Comparison of ENCODE assay signal across 8 cellular contexts in genomic region chr1:228416217-228416971, GRCh38. TPM values are rescaled to one million over a fixed set of nuclear protein-coding genes. Genes with fewer than 3 reads are reported as not detected.
DNase-seq lines count a peak whose midpoint lies in the region; ATAC-seq and TF ChIP-seq lines count a peak whose summit lies in the region.

Gene TRIM17 (minus strand): TSS chr1:228416861. CDS start chr1:228415072, 1,789 bp downstream.

- H3K18ac ChIP-seq in IMR-90 (ENCODE audit: low read depth, low read length) (no peak within 1 kb of the TSS), trophoblast cell (ENCODE audit: low read length) (peak within 1 kb of the TSS; percentile 81)

- H3K9ac ChIP-seq in IMR-90 (ENCODE audit: low read depth, low read length) (peak within 1 kb of the TSS; percentile 42), trophoblast cell (ENCODE audit: low read length) (peak within 1 kb of the TSS; percentile 76)

- no peak within 1 kb of the TSS for H2BK120ac ChIP-seq in IMR-90 (ENCODE audit: low read depth, low read length)
- H2BK120ac ChIP-seq in trophoblast cell (ENCODE audit: insufficient read depth, low read length, poor library complexity), result peak within 1 kb of the TSS; percentile 75

- H3K27me3 ChIP-seq in BE2C, result no peaks in the 10 kb centered on the region
- no peaks in the 10 kb centered on the region; the same call in 1 of the 2 replicates for H3K27me3 ChIP-seq in IMR-90 (ENCODE audit: control insufficient read depth, insufficient read depth, low read length)
- H3K27me3 ChIP-seq in gastroesophageal sphincter, result peaks cover 72% of the 10 kb centered on the region
- H3K27me3 ChIP-seq in trophoblast cell (ENCODE audit: insufficient read depth, low read length), result no peaks in the 10 kb centered on the region

- H4K20me1 ChIP-seq in IMR-90 (ENCODE audit: insufficient read depth, low read length), result peaks cover 13% of the 10 kb centered on the region; the same call in 1 of the 2 replicates

- peak; percentile 72 for ATAC-seq in IMR-90 (ENCODE audit: low read depth)
- ATAC-seq in gastroesophageal sphincter, result peak; percentile 51
- no peak for ATAC-seq in HG03095 (IDR thresholded peaks at IDR 0.05; ENCODE audit: unreplicated experiment)
- ATAC-seq in HG03432 (IDR thresholded peaks at IDR 0.05; ENCODE audit: unreplicated experiment), result no peak

- H2AK5ac ChIP-seq in IMR-90 (ENCODE audit: low read depth, low read length) (peak within 1 kb of the TSS; percentile 4; the same call in 1 of the 2 replicates), trophoblast cell (ENCODE audit: low read length) (peak within 1 kb of the TSS; percentile 73)

- H3K36me3 Mint-ChIP-seq in activated T-helper 2 cell treated with anti-CD3 and anti-CD28 coated beads, Interferon-gamma antibody, Interleukin-2, Interleukin-4, amounts not matched to agents 10 μg/mL and 5 μg/mL and 100 μg/mL, durations not matched to agents 14 hours and 24 hours and 36 hours (ENCODE audit: low read depth), result peaks cover 6% of the 10 kb centered on the region

- H3K36me3 ChIP-seq in BE2C (no peaks in the 10 kb centered on the region), IMR-90 (ENCODE audit: control insufficient read depth, insufficient read depth, low read length) (peaks cover 11% of the 10 kb centered on the region), gastroesophageal sphincter (peaks cover 0 to 4% of the 10 kb centered on the region in 2 donors), trophoblast cell (ENCODE audit: control insufficient read depth in 1 of 2, insufficient read depth in 2 of 2, low read length in 2 of 2) (peaks cover 15 to 19% of the 10 kb centered on the region in 2 experiments)

- WGBS in IMR-90 (ENCODE audit: extremely low coverage in 2 of 2, insufficient read length in 1 of 2), 2 experiments, result 10% methylated on average over 14 of the region's 59 CpGs; no CpG with 5 or more reads in 1 of the 2 experiments
- WGBS in gastroesophageal sphincter (ENCODE audit: low coverage in 1 of 2), 2 donors, result 0% methylated on average over 4 of the region's 59 CpGs; no CpG with 5 or more reads in 1 of the 2 donors
- WGBS in trophoblast cell (ENCODE audit: extremely low coverage, insufficient coverage, insufficient read length), result no CpG with 5 or more reads among the region's 59 CpGs

- no peak within 1 kb of the TSS for H4K5ac ChIP-seq in IMR-90 (ENCODE audit: low read depth, low read length)

- TF ChIP-seq RAD21 in IMR-90 (IDR thresholded peaks at IDR 0.05; ENCODE audit: low read length), result no peak

- no peaks in the 10 kb centered on the region for H3K4me1 ChIP-seq in BE2C
- H3K4me1 ChIP-seq in IMR-90 (ENCODE audit: control insufficient read depth, insufficient read depth, low read length), result peaks cover 4% of the 10 kb centered on the region; the same call in 1 of the 2 replicates
- H3K4me1 ChIP-seq in gastroesophageal sphincter, result peaks cover 3 to 24% (median 7%) of the 10 kb centered on the region in 3 donors
- H3K4me1 ChIP-seq in trophoblast cell (ENCODE audit: control insufficient read depth in 1 of 2, insufficient read depth in 2 of 2, low read length in 2 of 2), result peaks cover 31 to 33% of the 10 kb centered on the region in 2 experiments

- peaks cover 7% of the 10 kb centered on the region; the same call in 1 of the 2 replicates for H3K9me1 ChIP-seq in IMR-90 (ENCODE audit: insufficient read depth, low read length)

- H3K56ac ChIP-seq in IMR-90 (ENCODE audit: extremely low read depth, insufficient read depth, low read length), result no peak within 1 kb of the TSS

- TF ChIP-seq EP300 in gastroesophageal sphincter (IDR thresholded peaks at IDR 0.05), result no peak

- H3K9me3 ChIP-seq in BE2C (no peaks in the 10 kb centered on the region), IMR-90 (ENCODE audit: control insufficient read depth, insufficient read depth, low read length) (no peaks in the 10 kb centered on the region), gastroesophageal sphincter (peaks cover 0 to 4% (median 0%) of the 10 kb centered on the region in 3 donors), trophoblast cell (ENCODE audit: insufficient read depth, low read depth, low read length) (peaks cover 4% of the 10 kb centered on the region)

- dilution Hi-C loops in IMR-90 (cut with HindIII; ENCODE audit: low sequenced_read_pairs, unreplicated experiment), result no loop called here

- H3K4me3 Mint-ChIP-seq in activated T-helper 2 cell treated with anti-CD3 and anti-CD28 coated beads, Interferon-gamma antibody, Interleukin-2, Interleukin-4, amounts not matched to agents 10 μg/mL and 5 μg/mL and 100 μg/mL, durations not matched to agents 14 hours and 24 hours and 36 hours (ENCODE audit: low read depth), result peak within 1 kb of the TSS; percentile 77

- H4K12ac ChIP-seq in trophoblast cell (ENCODE audit: low read depth, low read length), result peak within 1 kb of the TSS; percentile 67

- H3K27me3 Mint-ChIP-seq in activated T-helper 2 cell treated with anti-CD3 and anti-CD28 coated beads, Interferon-gamma antibody, Interleukin-2, Interleukin-4, amounts not matched to agents 10 μg/mL and 5 μg/mL and 100 μg/mL, durations not matched to agents 14 hours and 24 hours and 36 hours (ENCODE audit: low read depth), result peaks cover 21% of the 10 kb centered on the region

- H3K79me1 ChIP-seq in IMR-90 (ENCODE audit: low read depth in 1 of 2, low read length in 2 of 2), result peaks cover 6 to 8% of the 10 kb centered on the region in 2 experiments
- peaks cover 18% of the 10 kb centered on the region for H3K79me1 ChIP-seq in trophoblast cell (ENCODE audit: low read length)

- H3K4me2 ChIP-seq in IMR-90 (ENCODE audit: low read depth, low read length) (peak within 1 kb of the TSS; percentile 68), trophoblast cell (ENCODE audit: low read length) (peak within 1 kb of the TSS; percentile 80)

- peak within 1 kb of the TSS; percentile 65 for H2AFZ ChIP-seq in IMR-90 (replicated peaks; ENCODE audit: low read length, poor library complexity)
- peak within 1 kb of the TSS; percentile 50 for H2AFZ ChIP-seq in trophoblast cell (ENCODE audit: insufficient read depth, low read length, poor library complexity)

- peaks cover 17% of the 10 kb centered on the region for H3K4me1 Mint-ChIP-seq in activated T-helper 2 cell treated with anti-CD3 and anti-CD28 coated beads, Interferon-gamma antibody, Interleukin-2, Interleukin-4, amounts not matched to agents 10 μg/mL and 5 μg/mL and 100 μg/mL, durations not matched to agents 14 hours and 24 hours and 36 hours (ENCODE audit: low read depth)

- in situ Hi-C loops in IMR-90 (cut with MboI; ENCODE audit: low sequenced_read_pairs), result no loop called here

- POLR2A ChIA-PET in IMR-90 (lab: Charles Lee; ENCODE audit: unreplicated experiment), result no interaction called here

- H2BK20ac ChIP-seq in IMR-90 (ENCODE audit: low read depth, low read length), result no peak within 1 kb of the TSS

- H4K91ac ChIP-seq in IMR-90 (ENCODE audit: insufficient read depth, low read depth, low read length), result no peak within 1 kb of the TSS
- peak within 1 kb of the TSS; percentile 82 for H4K91ac ChIP-seq in trophoblast cell (ENCODE audit: low read depth, low read length)

- CTCF ChIA-PET in IMR-90 (lab: Yijun Ruan, JAX), result no interaction called here

- H3K4ac ChIP-seq in IMR-90 (ENCODE audit: low read depth, low read length) (peak within 1 kb of the TSS; percentile 12; the same call in 1 of the 2 replicates), trophoblast cell (ENCODE audit: low read depth, low read length) (peak within 1 kb of the TSS; percentile 72)

- no peaks in the 10 kb centered on the region for H3K9me3 Mint-ChIP-seq in activated T-helper 2 cell treated with anti-CD3 and anti-CD28 coated beads, Interferon-gamma antibody, Interleukin-2, Interleukin-4, amounts not matched to agents 10 μg/mL and 5 μg/mL and 100 μg/mL, durations not matched to agents 14 hours and 24 hours and 36 hours

- peaks cover 7% of the 10 kb centered on the region for H3K79me2 ChIP-seq in trophoblast cell (ENCODE audit: control insufficient read depth, insufficient read depth, low read length, poor library complexity)

- intact Hi-C loops in IMR-90 (cut with micrococcal nuclease), result no loop called here
- intact Hi-C loops in activated T-helper 2 cell treated with anti-CD3 and anti-CD28 coated beads, Interferon-gamma antibody, Interleukin-2, Interleukin-4, amounts not matched to agents 10 μg/mL and 5 μg/mL and 100 μg/mL, durations not matched to agents 14 hours and 24 hours and 36 hours (cut with micrococcal nuclease), result loop anchor here (1.0 to 2.0 kb wide), 2 partner anchors 9 to 70 kb away; partner anchors contain the start of gene RNF187

- H3K14ac ChIP-seq in IMR-90 (replicated peaks; ENCODE audit: low read depth, low read length) (no peak within 1 kb of the TSS), trophoblast cell (ENCODE audit: low read length) (peak within 1 kb of the TSS; percentile 73)

- DNase-seq in BE2C, result peak; percentile 75
- no peak for DNase-seq in IMR-90
- DNase-seq in activated T-helper 2 cell treated with anti-CD3 and anti-CD28 coated beads, Interferon-gamma antibody, Interleukin-2, Interleukin-4, amounts not matched to agents 10 μg/mL and 5 μg/mL and 100 μg/mL, durations not matched to agents 14 hours and 24 hours and 36 hours (ENCODE audit: low spot score), result no peak
- peak in 1 of 2 donors; percentile 48 for DNase-seq in trophoblast cell
- DNase-seq in GM19240 (ENCODE audit: insufficient read length, low spot score), result no peak

- TF ChIP-seq CTCF in BE2C (IDR thresholded peaks at IDR 0.05; ENCODE audit: low read depth, low read length) (peak; percentile 39), IMR-90 (conservative IDR thresholded peaks at IDR 0.05; ENCODE audit: low read depth, low read length) (peak; percentile 17; the same call in 1 of the 2 replicates), gastroesophageal sphincter (IDR thresholded peaks at IDR 0.05) (peak in 1 of 4 experiments; percentile 34)

- peak within 1 kb of the TSS; percentile 56 for H3K27ac Mint-ChIP-seq in activated T-helper 2 cell treated with anti-CD3 and anti-CD28 coated beads, Interferon-gamma antibody, Interleukin-2, Interleukin-4, amounts not matched to agents 10 μg/mL and 5 μg/mL and 100 μg/mL, durations not matched to agents 14 hours and 24 hours and 36 hours

- peak within 1 kb of the TSS; percentile 91 for H2AK9ac ChIP-seq in IMR-90 (replicated peaks; ENCODE audit: low read depth, low read length, poor library complexity)

- H2BK5ac ChIP-seq in IMR-90 (ENCODE audit: low read depth, low read length, poor library complexity, severe bottlenecking), result no peak within 1 kb of the TSS
- peak within 1 kb of the TSS; percentile 24 for H2BK5ac ChIP-seq in trophoblast cell (ENCODE audit: low read depth, low read length, poor library complexity)

- no peak within 1 kb of the TSS for H2BK15ac ChIP-seq in IMR-90 (ENCODE audit: low read depth, low read length)

- H3K23ac ChIP-seq in IMR-90 (ENCODE audit: low read depth, low read length) (peak within 1 kb of the TSS; percentile 67), trophoblast cell (ENCODE audit: low read length) (peak within 1 kb of the TSS; percentile 19)

- H4K8ac ChIP-seq in IMR-90 (ENCODE audit: low read depth in 2 of 2, low read length in 2 of 2), result peak within 1 kb of the TSS in 1 of 2 experiments; percentile 12; a peak in 1 of 4 replicates
- H4K8ac ChIP-seq in trophoblast cell (ENCODE audit: low read depth, low read length), result peak within 1 kb of the TSS; percentile 80

- H3K4me3 ChIP-seq in BE2C (ENCODE audit: low read depth, low read length) (peak within 1 kb of the TSS; percentile 48), IMR-90 (ENCODE audit: insufficient read depth, low read depth, low read length) (peak within 1 kb of the TSS; percentile 42), gastroesophageal sphincter (peak within 1 kb of the TSS in 1 of 2 donors; percentile 50), trophoblast cell (ENCODE audit: low read depth, low read length) (peak within 1 kb of the TSS; percentile 66)

- H3K27ac ChIP-seq in IMR-90 (ENCODE audit: insufficient read depth, low read length) (no peak within 1 kb of the TSS; the same call in 1 of the 2 replicates), gastroesophageal sphincter (peak within 1 kb of the TSS in 1 of 4 donors; percentile 32), trophoblast cell (ENCODE audit: low read depth, low read length) (peak within 1 kb of the TSS; percentile 54)

- TF ChIP-seq POLR2A in IMR-90 (IDR thresholded peaks at IDR 0.05; ENCODE audit: low read depth, low read length) (no peak), gastroesophageal sphincter (IDR thresholded peaks at IDR 0.05) (no peak)

- no TSS peak for BruUV-seq in IMR-90 (replicated peaks; lab: Mats Ljungman, UMichigan)

- H2BK12ac ChIP-seq in trophoblast cell (ENCODE audit: low read length), result peak within 1 kb of the TSS; percentile 70

RNA-seq across cellular contexts. Expression of gene TRIM17, which starts in this region (rescaled TPM):
- polyA plus RNA-seq in BE2C (2012; ENCODE audit: insufficient read depth, insufficient read length, low read depth), result 2.7 TPM
- total RNA-seq in IMR-90 (2012; rRNA removed) (not detected in 2 replicates), gastroesophageal sphincter (not detected)
- polyA plus RNA-seq in IMR-90 (2012; rRNA removed), result 0.26 and 0.39 TPM in 2 replicates
- polyA plus RNA-seq in IMR-90 (2012; cell fraction: cytosol; rRNA removed), result 0.06 and 0.11 TPM in 2 replicates
- polyA plus RNA-seq in IMR-90 (2012; cell fraction: nucleus; rRNA removed; ENCODE audit: low replicate concordance), result 2.9 and 3.3 TPM in 2 replicates
- total RNA-seq in activated T-helper 2 cell treated with anti-CD3 and anti-CD28 coated beads, Interferon-gamma antibody, Interleukin-2, Interleukin-4, amounts not matched to agents 10 μg/mL and 5 μg/mL and 100 μg/mL, durations not matched to agents 14 hours and 24 hours and 36 hours, result 2.3 and 2.7 TPM in 2 replicates
- 10.5 and 10.6 TPM in 2 replicates for polyA plus RNA-seq in trophoblast cell (2013)

Comparison
In these comparisons a context has a peak if more than half of its experiments do, and no peak if none do; other contexts are left out.
1. Peak in ATAC-seq in gastroesophageal sphincter; RNA of the gene not detected or under 1 TPM.